Comparison of ENCODE assay signal across 8 cellular contexts in genomic region chr11:103110406-103110805, GRCh38. TPM values are rescaled to one million over a fixed set of nuclear protein-coding genes. Genes with fewer than 3 reads are reported as not detected.
DNase-seq lines count a peak whose midpoint lies in the region; ATAC-seq and TF ChIP-seq lines count a peak whose summit lies in the region.

No MANE protein-coding gene starts in this region.

- H3K9me2 ChIP-seq in Loucy (replicated peaks; ENCODE audit: low read depth, low read length) (no peaks in the 10 kb centered on the region), neural cell (ENCODE audit: insufficient read depth, low read length) (no peaks in the 10 kb centered on the region)

- intact Hi-C loops in CD4-positive, alpha-beta T cell (cut with DNase I, micrococcal nuclease) = loop anchor here in 1 of 2 experiments (5.0 kb wide), 1 partner anchor 1193 kb away; the partner anchor contains the start of genes ANGPTL5 and CEP126
- intact Hi-C loops in posterior cingulate gyrus (cut with DNase I) = no loop called here

- no peaks in the 10 kb centered on the region for H3K9me3 ChIP-seq in CD4-positive, alpha-beta T cell (ENCODE audit: control insufficient read depth, low read length)
- H3K9me3 ChIP-seq in Loucy (ENCODE audit: insufficient read depth, low read depth, low read length) (no peaks in the 10 kb centered on the region), neural cell (ENCODE audit: low read length) (no peaks in the 10 kb centered on the region)

- TF ChIP-seq CTCF in CD4-positive, alpha-beta T cell (IDR thresholded peaks at IDR 0.05) = no peak
- TF ChIP-seq CTCF in Loucy (conservative IDR thresholded peaks at IDR 0.05; ENCODE audit: low read length) = peak; percentile 50
- no peak for TF ChIP-seq CTCF in neural cell (IDR thresholded peaks at IDR 0.05; ENCODE audit: poor library complexity, severe bottlenecking)

- H3K27me3 Mint-ChIP-seq in CD4-positive, alpha-beta T cell = no peaks in the 10 kb centered on the region
- H3K27me3 Mint-ChIP-seq in effector memory CD8-positive, alpha-beta T cell = no peaks in the 10 kb centered on the region

- H3F3A ChIP-seq in Loucy (ENCODE audit: low read depth) (no peaks in the 10 kb centered on the region; the same call in 1 of the 2 replicates), neural cell (ENCODE audit: insufficient read depth, low read length, poor library complexity, severe bottlenecking) (no peaks in the 10 kb centered on the region)

- peak overlapping the region; percentile 82 for H3K4me2 ChIP-seq in Loucy (ENCODE audit: low read depth, low read length, poor library complexity, severe bottlenecking)
- peak overlapping the region; percentile 60 for H3K4me2 ChIP-seq in neural cell (ENCODE audit: low read length)

- H3K27me3 ChIP-seq in CD4-positive, alpha-beta T cell (ENCODE audit: control insufficient read depth, insufficient read depth, low read length) = no peaks in the 10 kb centered on the region
- H3K27me3 ChIP-seq in Loucy (ENCODE audit: insufficient read depth, low read length, poor library complexity, severe bottlenecking) (peaks cover under 1% of the 10 kb centered on the region), neural cell (ENCODE audit: insufficient read depth, low read depth, low read length) (no peaks in the 10 kb centered on the region)

- CTCF ChIA-PET in CD4-positive, alpha-beta T cell (lab: Charles Lee) = no interaction called here

- peaks cover 10% of the 10 kb centered on the region for H3K4me1 Mint-ChIP-seq in CD4-positive, alpha-beta T cell (ENCODE audit: low read depth)
- peaks cover 5 to 9% of the 10 kb centered on the region in 2 donors for H3K4me1 Mint-ChIP-seq in effector memory CD8-positive, alpha-beta T cell (ENCODE audit: low read depth in 2 of 2)

- no peak for TF ChIP-seq EP300 in neural cell (conservative IDR thresholded peaks at IDR 0.05; ENCODE audit: poor library complexity, severe bottlenecking)

- H3K4me3 Mint-ChIP-seq in CD4-positive, alpha-beta T cell = peak overlapping the region; percentile 93
- peak overlapping the region; percentile 88 to 98 for H3K4me3 Mint-ChIP-seq in effector memory CD8-positive, alpha-beta T cell

- no peaks in the 10 kb centered on the region for H3K79me2 ChIP-seq in Loucy (ENCODE audit: insufficient read depth, low read length)
- H3K79me2 ChIP-seq in neural cell (replicated peaks; ENCODE audit: insufficient read depth, low read length) = peaks cover 2% of the 10 kb centered on the region

- H2AFZ ChIP-seq in Loucy (ENCODE audit: low read length) = no peak overlapping the region
- H2AFZ ChIP-seq in neural cell (ENCODE audit: low read depth, low read length) = no peak overlapping the region

- H3K36me3 ChIP-seq in Loucy (ENCODE audit: insufficient read depth, low read length) (no peaks in the 10 kb centered on the region), neural cell (ENCODE audit: insufficient read depth, low read length) (no peaks in the 10 kb centered on the region)

- POLR2A ChIA-PET in CD4-positive, alpha-beta T cell (lab: Charles Lee) = interaction anchor here (2.6 to 3.7 kb wide), 2 partner anchors 18 to 19 kb away, joined by 9 to 90 read pairs; partner anchors contain the start of gene DCUN1D5

- peaks cover 8% of the 10 kb centered on the region for H3K36me3 Mint-ChIP-seq in CD4-positive, alpha-beta T cell (ENCODE audit: low read depth)
- H3K36me3 Mint-ChIP-seq in effector memory CD8-positive, alpha-beta T cell (ENCODE audit: insufficient read depth) = peaks cover 10% of the 10 kb centered on the region

- H3K9ac ChIP-seq in Loucy (ENCODE audit: low read depth, low read length, poor library complexity, severe bottlenecking) (no peak overlapping the region), neural cell (ENCODE audit: low read length) (peak overlapping the region; percentile 61)

- H4K20me1 ChIP-seq in Loucy (ENCODE audit: insufficient read depth, low read length, poor library complexity, severe bottlenecking) (no peaks in the 10 kb centered on the region), neural cell (ENCODE audit: insufficient read depth) (no peaks in the 10 kb centered on the region)

- H3K27ac Mint-ChIP-seq in CD4-positive, alpha-beta T cell = peak overlapping the region; percentile 78
- peak overlapping the region in 1 of 2 donors; percentile 99 for H3K27ac Mint-ChIP-seq in effector memory CD8-positive, alpha-beta T cell

- no peak overlapping the region for H3K4me3 ChIP-seq in Loucy (ENCODE audit: low read length, poor library complexity, severe bottlenecking)
- H3K4me3 ChIP-seq in neural cell (ENCODE audit: low read length) = peak overlapping the region; percentile 91

- no peak for ATAC-seq in CD4-positive, alpha-beta T cell (ENCODE audit: poor library complexity)
- no peak for ATAC-seq in effector memory CD8-positive, alpha-beta T cell (replicated peaks)
- no peak for ATAC-seq in HG03097 (IDR thresholded peaks at IDR 0.05; ENCODE audit: low FRiP score, unreplicated experiment)

- no peaks in the 10 kb centered on the region for H3K9me3 Mint-ChIP-seq in CD4-positive, alpha-beta T cell
- no peaks in the 10 kb centered on the region for H3K9me3 Mint-ChIP-seq in effector memory CD8-positive, alpha-beta T cell

- H3K4me1 ChIP-seq in Loucy (ENCODE audit: insufficient read depth, low read length, poor library complexity, severe bottlenecking) = peaks cover 7% of the 10 kb centered on the region

- H3K27ac ChIP-seq in CD4-positive, alpha-beta T cell (ENCODE audit: low read depth, low read length) = no peak overlapping the region
- no peak overlapping the region for H3K27ac ChIP-seq in neural cell (ENCODE audit: low read length)

- TF ChIP-seq RAD21 in neural cell (conservative IDR thresholded peaks at IDR 0.05) = no peak

- no peak for DNase-seq in CD4-positive, alpha-beta T cell
- DNase-seq in effector memory CD8-positive, alpha-beta T cell = no peak
- no peak for DNase-seq in HuH-7.5 (ENCODE audit: low spot score)
- DNase-seq in posterior cingulate gyrus = no peak
- DNase-seq in activated CD4-positive, CD25-positive, alpha-beta regulatory T cell treated with anti-CD3 and anti-CD28 coated beads, Interleukin-2, amount 50 U/mL, for 72 hours = no peak

TF ChIP-seq in neural cell, 6 proteins besides CTCF, POLR2A, EP300 and RAD21:
- TF ChIP-seq SMC3 (conservative IDR thresholded peaks at IDR 0.05; ENCODE audit: poor library complexity) = no peak
- no peak for TF ChIP-seq MXI1 (conservative IDR thresholded peaks at IDR 0.05; ENCODE audit: poor library complexity, severe bottlenecking)
- TF ChIP-seq REST (IDR thresholded peaks at IDR 0.05; ENCODE audit: borderline replicate concordance) = no peak
- no peak for TF ChIP-seq POLR2AphosphoS5 (IDR thresholded peaks at IDR 0.05)
- TF ChIP-seq EZH2 (IDR thresholded peaks at IDR 0.05; ENCODE audit: borderline replicate concordance, insufficient read depth, low read length, poor library complexity, severe bottlenecking) = no peak
- TF ChIP-seq TAF1 (IDR thresholded peaks at IDR 0.05; ENCODE audit: low read depth) = no peak

RNA-seq across cellular contexts. Expression of gene DYNC2H1, which starts 1.2 kb away (rescaled TPM):
- total RNA-seq in CD4-positive, alpha-beta T cell = 1 to 10 TPM; 2.8 to 3.2 TPM
- polyA plus RNA-seq in neural cell = 14.1 TPM in 2 replicates
- polyA minus RNA-seq in neural cell = 47.7 and 49.0 TPM in 2 replicates

RNA-seq across cellular contexts. Expression of gene DCUN1D5, which starts 18.4 kb away (rescaled TPM):
- total RNA-seq in CD4-positive, alpha-beta T cell = 10 to 100 TPM; 15.6 to 16.1 TPM
- polyA plus RNA-seq in neural cell = 73.6 and 85.5 TPM in 2 replicates
- 66.2 and 70.8 TPM in 2 replicates for polyA minus RNA-seq in neural cell
